25 cellular contexts compared by ENCODE assay signal in genomic region chr7:41965951-41966505, GRCh38.
DNase-seq lines count a peak whose midpoint lies in the region; ATAC-seq and TF ChIP-seq lines count a peak whose summit lies in the region.
"Had no signal": no experiment of that assay in that cellular context is flagged by ENCODE, and none has a peak within 500 bp of the region (broad histone marks: within the 10 kb centered on the region; RNA-seq: fewer than 3 reads in every experiment).

No MANE protein-coding gene starts in this region.

- TF ChIP-seq CTCF in RWPE1 (conservative IDR thresholded peaks at IDR 0.05; ENCODE audit: low read depth) (no peak), upper lobe of right lung (IDR thresholded peaks at IDR 0.05) (no peak), prostate gland (IDR thresholded peaks at IDR 0.05) (no peak)

- H2BK5ac ChIP-seq in neuronal stem cell (ENCODE audit: low read length) = no peak overlapping the region

- no peak overlapping the region for H2BK12ac ChIP-seq in neuronal stem cell (ENCODE audit: low read length)

- TF ChIP-seq POLR2A in prostate gland (IDR thresholded peaks at IDR 0.05) = no peak

- no peak overlapping the region for H4K91ac ChIP-seq in neuronal stem cell (ENCODE audit: low read depth, low read length, poor library complexity)

- CTCF ChIA-PET in RWPE1 (lab: Yijun Ruan, JAX) = no interaction called here

- no peak overlapping the region for H3K4me2 ChIP-seq in neuronal stem cell (ENCODE audit: insufficient read depth, low read length, poor library complexity, severe bottlenecking)
- H3K4me2 ChIP-seq: BLaER1 had no signal

- H3K36me3 ChIP-seq in H7 (replicated peaks; ENCODE audit: control insufficient read depth, insufficient read depth, low read length) (no peaks in the 10 kb centered on the region; the same call in 1 of the 2 replicates), neuronal stem cell (replicated peaks in 1 of 2; ENCODE audit: control insufficient read depth in 2 of 2, insufficient read depth in 2 of 2, low read length in 2 of 2) (peaks cover 49 to 100% of the 10 kb centered on the region in 2 donors), upper lobe of right lung (peaks cover 10% of the 10 kb centered on the region), prostate gland (no peaks in the 10 kb centered on the region)
- H3K36me3 ChIP-seq: BE2C had no signal

- H2BK120ac ChIP-seq in neuronal stem cell (ENCODE audit: low read depth, low read length) = no peak overlapping the region

- no peak overlapping the region for H3K4ac ChIP-seq in neuronal stem cell (ENCODE audit: low read length)

- H3K9ac ChIP-seq in neuronal stem cell (ENCODE audit: low read depth, low read length, poor library complexity) = peak overlapping the region; percentile 6
- H3K9ac ChIP-seq: BLaER1 had no signal

- H3K27ac ChIP-seq in RWPE1 (peak overlapping the region; percentile 72), neuronal stem cell (replicated peaks; ENCODE audit: low read length) (no peak overlapping the region), upper lobe of right lung (no peak overlapping the region), prostate gland (no peak overlapping the region)
- H3K27ac ChIP-seq: BLaER1 had no signal

- no peak overlapping the region for H3K14ac ChIP-seq in neuronal stem cell (ENCODE audit: low read length)

- H4K8ac ChIP-seq in neuronal stem cell (ENCODE audit: low read depth, low read length) = no peak overlapping the region

- H3K18ac ChIP-seq in neuronal stem cell (ENCODE audit: low read length) = peak overlapping the region; percentile 42

- H3K27me3 ChIP-seq in H7 (ENCODE audit: control insufficient read depth, insufficient read depth, low read length) (no peaks in the 10 kb centered on the region), neuronal stem cell (ENCODE audit: control insufficient read depth in 3 of 3, insufficient read depth in 3 of 3, low read depth in 1 of 3, low read length in 3 of 3) (no peaks in the 10 kb centered on the region), upper lobe of right lung (no peaks in the 10 kb centered on the region), prostate gland (replicated peaks; ENCODE audit: insufficient read depth) (no peaks in the 10 kb centered on the region)
- H3K27me3 ChIP-seq: BE2C, BLaER1 had no signal

- H3K79me1 ChIP-seq in neuronal stem cell (ENCODE audit: low read depth, low read length) = peaks cover 5% of the 10 kb centered on the region

- WGBS in neuronal stem cell (ENCODE audit: extremely low coverage in 2 of 2, insufficient read length in 2 of 2, insufficient replicate concordance in 1 of 2), 2 donors = no CpG with 5 or more reads among the region's 62 CpGs
- 96% methylated on average over 49 of the region's 62 CpGs for WGBS in prostate gland

- H3K4me3 ChIP-seq in H7 (ENCODE audit: insufficient read depth, low read depth, low read length) (no peak overlapping the region), neuronal stem cell (ENCODE audit: low read length in 2 of 2) (no peak overlapping the region), upper lobe of right lung (no peak overlapping the region), prostate gland (no peak overlapping the region)
- H3K4me3 ChIP-seq: BLaER1, GM12878 had no signal

- no peaks in the 10 kb centered on the region for H3K4me1 ChIP-seq in neuronal stem cell (ENCODE audit: control insufficient read depth in 2 of 2, insufficient read depth in 1 of 2, low read depth in 1 of 2, low read length in 2 of 2)
- no peaks in the 10 kb centered on the region for H3K4me1 ChIP-seq in upper lobe of right lung
- no peaks in the 10 kb centered on the region for H3K4me1 ChIP-seq in prostate gland (replicated peaks)
- H3K4me1 ChIP-seq: BE2C, BLaER1 had no signal

- H3K9me3 ChIP-seq in neuronal stem cell (replicated peaks in 1 of 2; ENCODE audit: control insufficient read depth in 2 of 2, insufficient read depth in 1 of 2, low read depth in 1 of 2, low read length in 2 of 2) = no peaks in the 10 kb centered on the region
- no peaks in the 10 kb centered on the region for H3K9me3 ChIP-seq in upper lobe of right lung
- H3K9me3 ChIP-seq in prostate gland = no peaks in the 10 kb centered on the region
- H3K9me3 ChIP-seq: BE2C had no signal

- peak; percentile 29 for DNase-seq in H7
- no peak for DNase-seq in RWPE1 (ENCODE audit: low spot score)
- no peak for DNase-seq in neuronal stem cell (ENCODE audit: low spot score)
- no peak for DNase-seq in upper lobe of right lung
- no peak for DNase-seq in activated effector memory CD4-positive, alpha-beta T cell treated with Interleukin-2 at 50 U/mL for 16 hours
- no peak for DNase-seq in prostate gland (ENCODE audit: low spot score)
- DNase-seq in epidermal melanocyte (ENCODE audit: insufficient read length, low spot score) = no peak
- DNase-seq: 8988T; ACHN; BE2C; C1 segment of cervical spinal cord; CD4-positive, alpha-beta memory T cell; CD4-positive, CD25-positive, alpha-beta regulatory T cell; CD8-positive, alpha-beta memory T cell; COR-L47; DMS 273 treated with DMSO at 0.1 percent for 48 hours; DMS153; DMS53; DMS79; DND-41; EL; GDM1 had no signal

- H2AK5ac ChIP-seq in neuronal stem cell (ENCODE audit: low read depth, low read length) = no peak overlapping the region

- POLR2A ChIA-PET in RWPE1 (lab: Yijun Ruan, JAX; ENCODE audit: low non-redundant PET) = no interaction called here

- H2AFZ ChIP-seq in neuronal stem cell (ENCODE audit: low read length) = no peak overlapping the region

- H2BK15ac ChIP-seq in neuronal stem cell (ENCODE audit: low read length) = no peak overlapping the region

- intact Hi-C loops in upper lobe of right lung (cut with DNase I) (no loop called here), prostate gland (cut with DNase I) (no loop called here)

- H3K23ac ChIP-seq in neuronal stem cell (ENCODE audit: low read depth, low read length, poor library complexity) = peak overlapping the region; percentile 28

- peak; percentile 24 for ATAC-seq in upper lobe of right lung
- no peak for ATAC-seq in activated CD4-positive, CD25-positive, alpha-beta regulatory T cell treated with anti-CD3 and anti-CD28 coated beads, Interleukin-2, amount 50 U/mL, for 24 hours
- ATAC-seq: GM12878 had no signal
